24 cellular contexts compared by ENCODE assay signal in genomic region chr16:62450291-62450690, GRCh38.
DNase-seq lines count a peak whose midpoint lies in the region; ATAC-seq, FAIRE-seq and TF ChIP-seq lines count a peak whose summit lies in the region.
"Had no signal": no experiment of that assay in that cellular context is flagged by ENCODE, and none has a peak within 500 bp of the region (broad histone marks: within the 10 kb centered on the region; RNA-seq: fewer than 3 reads in every experiment).

No MANE protein-coding gene starts in this region.

- CTCF ChIA-PET in H1 (lab: Charles Lee; ENCODE audit: partially characterized antibody) = no interaction called here

- no peak overlapping the region for H3K56ac ChIP-seq in H1 (replicated peaks; ENCODE audit: insufficient read length, low read depth, low read length)

- H3K9me2 ChIP-seq in GM23338 (ENCODE audit: insufficient read depth) = 0 out of 2 replicates have a peak, but pooled peaks cover 5% of the 10 kb centered on the region

- TF ChIP-seq RAD21 in H1 (IDR thresholded peaks at IDR 0.05 in 1 of 2, conservative IDR thresholded peaks at IDR 0.05 in 1 of 2; ENCODE audit: low read depth in 2 of 2, low read length in 2 of 2) = no peak

- H3K4me1 Mint-ChIP-seq in GM23338 = peaks cover 30% of the 10 kb centered on the region
- H3K4me1 Mint-ChIP-seq: CD4-positive, alpha-beta memory T cell had no signal

- H3K4me3 ChIP-seq in GM23338 (0 out of 2 replicates have a peak overlapping the region, but pooled peaks have one; percentile 10), HUES48 (ENCODE audit: low read depth, low read length) (peak overlapping the region; percentile 37; the same call in 1 of the 2 replicates), H1 (ENCODE audit: extremely low read depth in 1 of 4, insufficient read depth in 2 of 4, low read depth in 3 of 4, low read length in 4 of 4) (no peak overlapping the region), iPS-18a (ENCODE audit: low read length) (peak overlapping the region; percentile 21)
- H3K4me3 ChIP-seq: A549 had no signal

- 30% methylated on average over 5 of the region's 5 CpGs; no CpG with 5 or more reads in 1 of the 2 experiments for WGBS in H1 (ENCODE audit: extremely low coverage in 1 of 2, insufficient coverage in 1 of 2, insufficient read length in 1 of 2, insufficient replicate concordance in 2 of 2, low coverage in 1 of 2, low lambda C conversion rate in 2 of 2, missing lambda C conversion rate in 1 of 2), 2 experiments

- H3K23me2 ChIP-seq in H1 (ENCODE audit: low read depth, low read length) = no peaks in the 10 kb centered on the region

- H2AFZ ChIP-seq in GM23338 (no peak overlapping the region), H1 (ENCODE audit: low read length) (no peak overlapping the region)

- H3K4me1 ChIP-seq in GM23338 (ENCODE audit: insufficient read depth) (peaks cover 19% of the 10 kb centered on the region), HUES48 (ENCODE audit: control insufficient read depth, insufficient read depth, low read length) (peaks cover 20% of the 10 kb centered on the region), H1 (replicated peaks in 1 of 4; ENCODE audit: control insufficient read depth in 3 of 4, insufficient read depth in 4 of 4, low read length in 3 of 4) (no peaks in the 10 kb centered on the region), iPS-18a (ENCODE audit: control insufficient read depth, low read depth, low read length) (peaks cover 31% of the 10 kb centered on the region)
- H3K4me1 ChIP-seq: A549 had no signal

- no peak overlapping the region for H3K23ac ChIP-seq in H1 (ENCODE audit: insufficient read length)

- POLR2A ChIA-PET in H1 (lab: Charles Lee; ENCODE audit: partially characterized antibody) = no interaction called here

- H3K9me3 Mint-ChIP-seq in GM23338 = no peaks in the 10 kb centered on the region

- ATAC-seq in GM23338 (peak; percentile 59), omental fat pad (ENCODE audit: low FRiP score) (no peak)
- ATAC-seq: A549, HCT116 had no signal

- TF ChIP-seq CTCF in GM23338 (conservative IDR thresholded peaks at IDR 0.05; ENCODE audit: low read depth in 2 of 2) (no peak), H1 (IDR thresholded peaks at IDR 0.05; ENCODE audit: control extremely low read depth in 1 of 3, insufficient read depth in 1 of 3, low read depth in 1 of 3, low read length in 3 of 3) (no peak), omental fat pad (IDR thresholded peaks at IDR 0.05) (no peak)

- no peaks in the 10 kb centered on the region; the same call in 2 of the 3 replicates for H3K36me3 Mint-ChIP-seq in GM23338 (ENCODE audit: low read depth)
- H3K36me3 Mint-ChIP-seq: CD4-positive, alpha-beta memory T cell had no signal

- H2BK120ac ChIP-seq in H1 (replicated peaks; ENCODE audit: low read depth, low read length) = no peak overlapping the region

- no peak overlapping the region for H4K8ac ChIP-seq in H1 (ENCODE audit: extremely low read depth, insufficient read depth, low read length)

- H3K4ac ChIP-seq in H1 (replicated peaks; ENCODE audit: insufficient read length, low read depth, low read length) = no peak overlapping the region

- H3K27me3 ChIP-seq in GM23338 (ENCODE audit: insufficient read depth) (no peaks in the 10 kb centered on the region), HUES48 (ENCODE audit: control insufficient read depth, insufficient read depth, low read length) (no peaks in the 10 kb centered on the region), H1 (replicated peaks in 1 of 4; ENCODE audit: control insufficient read depth in 3 of 4, extremely low read depth in 1 of 4, insufficient read depth in 3 of 4, low read length in 3 of 4) (no peaks in the 10 kb centered on the region), iPS-18a (ENCODE audit: control insufficient read depth, insufficient read depth, low read length) (no peaks in the 10 kb centered on the region)

- H3K79me2 ChIP-seq in GM23338 (replicated peaks; ENCODE audit: insufficient read depth) (no peaks in the 10 kb centered on the region), H1 (ENCODE audit: control insufficient read depth in 1 of 2, insufficient read depth in 2 of 2, low read length in 2 of 2) (no peaks in the 10 kb centered on the region)

- peak overlapping the region; percentile 52; the same call in 2 of the 3 replicates for H3K4me3 Mint-ChIP-seq in GM23338
- H3K4me3 Mint-ChIP-seq: CD4-positive, alpha-beta memory T cell had no signal

- H4K91ac ChIP-seq in H1 (replicated peaks; ENCODE audit: insufficient read length, low read length) = no peak overlapping the region

- H4K20me1 ChIP-seq in GM23338 (replicated peaks; ENCODE audit: insufficient read depth) = no peaks in the 10 kb centered on the region
- H4K20me1 ChIP-seq in H1 (replicated peaks in 1 of 2; ENCODE audit: control insufficient read depth in 1 of 2, insufficient read depth in 2 of 2, low read length in 2 of 2) = no peaks in the 10 kb centered on the region

- no peak overlapping the region for H3K9ac ChIP-seq in HUES48 (ENCODE audit: low read depth, low read length)
- no peak overlapping the region for H3K9ac ChIP-seq in H1 (replicated peaks in 1 of 4; ENCODE audit: extremely low read depth in 1 of 4, low read depth in 3 of 4, low read length in 3 of 4)
- no peak overlapping the region for H3K9ac ChIP-seq in iPS-18a (ENCODE audit: low read length)

- TF ChIP-seq POLR2A in H1 (IDR thresholded peaks at IDR 0.05; ENCODE audit: control extremely low read depth in 1 of 2, low read depth in 2 of 2, low read length in 2 of 2) = no peak

- H2AK5ac ChIP-seq in H1 (ENCODE audit: low read depth, low read length) = no peak overlapping the region

- H2BK15ac ChIP-seq in H1 (ENCODE audit: low read length) = no peak overlapping the region

- no peaks in the 10 kb centered on the region for H3K9me3 ChIP-seq in HUES48 (ENCODE audit: control insufficient read depth, insufficient read depth, low read length)
- no peaks in the 10 kb centered on the region for H3K9me3 ChIP-seq in H1 (ENCODE audit: insufficient read depth in 2 of 2, low read depth in 1 of 2, low read length in 1 of 2)
- no peaks in the 10 kb centered on the region for H3K9me3 ChIP-seq in iPS-18a (ENCODE audit: control insufficient read depth, low read depth, low read length)
- H3K9me3 ChIP-seq: A549 had no signal

- H2BK5ac ChIP-seq in H1 (ENCODE audit: low read depth, low read length) = no peak overlapping the region

- no peak overlapping the region for H3K18ac ChIP-seq in H1 (ENCODE audit: extremely low read depth, low read length)

- H3K14ac ChIP-seq in H1 (ENCODE audit: insufficient read length) = no peak overlapping the region

- peak; percentile 15 for DNase-seq in GM23338 (ENCODE audit: low spot score)
- peak in 1 of 2 experiments; percentile 1 for DNase-seq in H1 (ENCODE audit: low read depth in 1 of 2, low spot score in 2 of 2)
- no peak for DNase-seq in omental fat pad (ENCODE audit: low spot score)
- DNase-seq in NCI-H2029 (lab: John Stamatoyannopoulos, UW) = no peak
- no peak for DNase-seq in Kasumi-1 (lab: John Stamatoyannopoulos, UW)
- DNase-seq in NCI-H2029 treated with DMSO at 0.1 percent for 48 hours (lab: John Stamatoyannopoulos, UW) = no peak
- DNase-seq: 8988T; ACHN; AML-193; C1 segment of cervical spinal cord; Calu3; CD4-positive, alpha-beta memory T cell; COR-L47; DMS53; DMS79 treated with DMSO at 0.1 percent for 48 hours; GF-D8; GOT3; H7 had no signal

- no peaks in the 10 kb centered on the region for H3F3A ChIP-seq in GM23338 (replicated peaks; ENCODE audit: low read depth)

- H4K5ac ChIP-seq in H1 (ENCODE audit: insufficient read length, low read depth, low read length) = no peak overlapping the region

- H3K27ac Mint-ChIP-seq in GM23338 = no peak overlapping the region; the same call in 1 of the 2 replicates
- H3K27ac Mint-ChIP-seq: CD4-positive, alpha-beta memory T cell had no signal

- no peak overlapping the region for H2BK12ac ChIP-seq in H1 (ENCODE audit: low read depth, low read length)

- no peak for FAIRE-seq in H1 (lab: Jason Lieb, UNC)
- FAIRE-seq: A549, GM12891, GM18507 had no signal

- no peaks in the 10 kb centered on the region for H3K79me1 ChIP-seq in H1 (ENCODE audit: low read depth, low read length)

- peaks cover 2% of the 10 kb centered on the region for H3K27me3 Mint-ChIP-seq in GM23338 (ENCODE audit: insufficient read depth, low read depth, poor library complexity)
- H3K27me3 Mint-ChIP-seq: CD4-positive, alpha-beta memory T cell had no signal

- peak overlapping the region; percentile 39 for H3K4me2 ChIP-seq in GM23338
- no peak overlapping the region; a peak in 1 of 4 replicates for H3K4me2 ChIP-seq in H1 (ENCODE audit: insufficient read depth in 1 of 2, low read depth in 2 of 2, low read length in 2 of 2)
- H3K4me2 ChIP-seq: A549 had no signal

- TF ChIP-seq EP300 in H1 (IDR thresholded peaks at IDR 0.05; ENCODE audit: borderline replicate concordance in 1 of 2, low read depth in 2 of 2, low read length in 2 of 2) = no peak

- H2BK20ac ChIP-seq in H1 (ENCODE audit: low read length) = no peak overlapping the region

- H3K27ac ChIP-seq in GM23338 (ENCODE audit: low read depth) (no peak overlapping the region), HUES48 (ENCODE audit: low read depth, low read length) (peak overlapping the region; percentile 61), H1 (ENCODE audit: low read depth, low read length) (no peak overlapping the region), iPS-18a (ENCODE audit: low read length) (no peak overlapping the region)
- H3K27ac ChIP-seq: A549 had no signal

- H3K36me3 ChIP-seq in GM23338 (ENCODE audit: insufficient read depth) (no peaks in the 10 kb centered on the region), HUES48 (ENCODE audit: control insufficient read depth, insufficient read depth, low read length) (no peaks in the 10 kb centered on the region), H1 (ENCODE audit: control insufficient read depth in 2 of 4, insufficient read depth in 4 of 4, low read length in 3 of 4) (no peaks in the 10 kb centered on the region), iPS-18a (ENCODE audit: control insufficient read depth, low read depth, low read length) (no peaks in the 10 kb centered on the region)

TF ChIP-seq in GM23338, 12 proteins besides CTCF, POLR2A, EP300 and RAD21:
- TF ChIP-seq STAT1 (IDR thresholded peaks at IDR 0.05; ENCODE audit: unreplicated experiment) (no peak), NANOG (IDR thresholded peaks at IDR 0.05; ENCODE audit: borderline replicate concordance) (peak; percentile 83)

TF ChIP-seq in H1, 55 proteins besides CTCF, POLR2A, EP300 and RAD21:
- TF ChIP-seq NANOG (IDR thresholded peaks at IDR 0.05; ENCODE audit: insufficient read depth, low read depth, low read length, poor library complexity, severe bottlenecking) (peak; percentile 79), MAX (IDR thresholded peaks at IDR 0.05) (no peak)
TF ChIP-seq in H1: peak in this region for 1.

Comparison
In these comparisons a context has a peak if more than half of its experiments do, and no peak if none do; other contexts are left out.
1. H3K4me3 ChIP-seq: peak in GM23338 (single experiment), HUES48 (single experiment) and iPS-18a (single experiment); none in H1 (0 of 4).